9 cellular contexts compared by ENCODE assay signal in the genomic region with DNA sequence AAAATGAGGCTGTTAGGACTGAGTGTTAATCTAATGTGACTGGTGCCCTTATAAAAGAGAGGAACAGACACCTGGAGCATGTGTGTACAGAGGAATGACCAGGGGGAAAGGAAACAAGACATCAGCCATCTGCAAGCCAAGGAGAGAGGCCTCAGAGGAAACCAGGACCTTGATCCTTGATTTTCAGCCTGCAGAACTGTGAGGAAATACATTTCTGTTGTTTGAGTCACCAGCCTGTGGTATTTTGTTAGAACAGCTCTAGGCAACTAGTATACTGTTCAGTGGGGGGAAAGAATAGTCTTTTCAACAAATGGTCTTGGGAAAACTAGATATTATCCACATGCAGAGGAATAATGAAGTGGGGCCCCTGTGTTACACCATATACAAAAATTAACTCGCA.
DNase-seq lines count a peak whose midpoint lies in the region; ATAC-seq lines count a peak whose summit lies in the region.
"Had no signal": no experiment of that assay in that cellular context is flagged by ENCODE, and none has a peak within 500 bp of the region (broad histone marks: within the 10 kb centered on the region; RNA-seq: fewer than 3 reads in every experiment).

No MANE protein-coding gene starts in this region.

- WGBS in GM23248 (ENCODE audit: low coverage in 1 of 2, low lambda C conversion rate in 2 of 2, missing lambda C conversion rate in 2 of 2), 2 experiments: 47 to 71% methylated on average over 1 of the region's 1 CpG

- peak overlapping the region; percentile 27 for H3K4me2 ChIP-seq in GM23248 (ENCODE audit: unreplicated experiment)

- no peak overlapping the region for H2AFZ ChIP-seq in GM23248

- no peaks in the 10 kb centered on the region for H3K79me2 ChIP-seq in GM23248 (ENCODE audit: insufficient read depth)

- ATAC-seq in HG03139 (IDR thresholded peaks at IDR 0.05; ENCODE audit: unreplicated experiment) (no peak), GM18861 (IDR thresholded peaks at IDR 0.05; ENCODE audit: unreplicated experiment) (no peak)
- ATAC-seq: GM12878 had no signal

- in situ Hi-C loops in GM23248 (cut with MboI): no loop called here

- H4K20me1 ChIP-seq in GM23248 (ENCODE audit: insufficient read depth): no peaks in the 10 kb centered on the region

- DNase-seq in GM23248: peak; percentile 89
- DNase-seq in RKO (ENCODE audit: low spot score): peak; percentile 46
- peak; percentile 83 for DNase-seq in fibroblast of gingiva (ENCODE audit: low read depth)
- DNase-seq in skeletal muscle cell (ENCODE audit: low read depth): peak; percentile 66
- DNase-seq in RPMI8226: no peak
- DNase-seq: NCI-H2081 treated with DMSO at 0.1 percent for 48 hours had no signal

- H3K4me3 ChIP-seq in GM23248 (no peak overlapping the region), skeletal muscle cell (ENCODE audit: low read depth, low read length) (no peak overlapping the region)
- H3K4me3 ChIP-seq: GM12878 had no signal

- H3F3A ChIP-seq in GM23248 (ENCODE audit: insufficient read depth): peaks cover 16% of the 10 kb centered on the region

- no peaks in the 10 kb centered on the region for H3K36me3 ChIP-seq in GM23248 (ENCODE audit: low read depth)

- H3K9ac ChIP-seq in GM23248: 0 out of 2 replicates have a peak overlapping the region, but pooled peaks have one; percentile 17

- no peaks in the 10 kb centered on the region for H3K9me2 ChIP-seq in GM23248 (ENCODE audit: insufficient read depth)

- H3K27ac ChIP-seq in GM23248: peak overlapping the region; percentile 76

- no peaks in the 10 kb centered on the region for H3K9me3 ChIP-seq in GM23248 (ENCODE audit: low read depth)

- no peaks in the 10 kb centered on the region for H3K27me3 ChIP-seq in GM23248 (replicated peaks; ENCODE audit: insufficient read depth)

- peaks cover 13% of the 10 kb centered on the region for H3K4me1 ChIP-seq in GM23248 (ENCODE audit: insufficient read depth)
